8 cellular contexts compared by ENCODE assay signal in the genomic region with DNA sequence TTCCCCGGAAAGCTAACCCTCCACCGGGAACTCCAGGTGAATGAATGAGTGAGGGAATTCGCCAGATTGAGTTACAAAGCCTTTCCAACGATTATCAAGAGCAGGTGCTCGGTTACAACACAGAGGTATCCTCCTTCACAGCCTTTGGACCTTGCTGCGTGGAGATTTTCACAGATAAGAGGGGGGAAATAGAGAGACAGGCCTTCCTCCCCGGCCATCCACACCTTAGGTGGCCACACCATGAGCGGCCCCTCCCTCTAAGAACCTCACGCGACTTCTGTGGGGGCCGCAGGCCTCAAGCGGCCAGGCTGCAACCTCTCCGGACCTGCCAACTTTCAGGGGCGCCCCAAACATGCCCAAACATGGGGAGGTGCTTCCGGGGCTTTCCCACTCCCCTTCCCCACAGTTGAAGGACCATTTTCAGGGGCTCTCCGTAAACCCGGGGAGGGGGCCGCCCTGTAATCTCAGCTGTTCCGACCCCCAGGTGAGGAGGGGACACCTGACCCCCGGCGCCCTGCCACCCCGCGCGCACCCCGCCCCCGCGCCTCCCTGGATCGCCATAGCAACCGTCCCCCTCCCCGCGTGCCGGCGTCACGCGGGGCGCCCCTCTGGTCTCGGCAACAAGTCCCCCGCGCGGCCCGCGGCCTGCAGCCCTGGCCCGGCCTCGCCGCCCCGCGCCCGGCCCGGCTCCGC. TPM values are rescaled to one million over a fixed set of nuclear protein-coding genes. Genes with fewer than 3 reads are reported as not detected.
DNase-seq lines count a peak whose midpoint lies in the region; ATAC-seq and TF ChIP-seq lines count a peak whose summit lies in the region.

No MANE protein-coding gene starts in this region.

- H3K36me3 ChIP-seq in Caco-2 (ENCODE audit: control insufficient read depth, insufficient read depth, low read length) (no peaks in the 10 kb centered on the region), HUES48 (ENCODE audit: control insufficient read depth, insufficient read depth, low read length) (no peaks in the 10 kb centered on the region)

- 0 out of 2 replicates have a peak overlapping the region, but pooled peaks have one; percentile 16 for H3K9ac ChIP-seq in HUES48 (ENCODE audit: low read depth, low read length)

- peak overlapping the region; percentile 14 for H3K27ac Mint-ChIP-seq in Caco-2 (ENCODE audit: unreplicated experiment)
- H3K27ac Mint-ChIP-seq in activated CD4-positive, alpha-beta memory T cell treated with anti-CD3 and anti-CD28 coated beads, Interleukin-2, amount 10 ng/mL, durations not matched to agents 7 days and 5 days, result peak overlapping the region; percentile 38
- peak overlapping the region; percentile 73 for H3K27ac Mint-ChIP-seq in osteocyte (ENCODE audit: unreplicated experiment)

- H3K27ac ChIP-seq in HUES48 (ENCODE audit: low read depth, low read length), result peak overlapping the region; percentile 72

- no peaks in the 10 kb centered on the region for H3K9me3 Mint-ChIP-seq in Caco-2 (ENCODE audit: unreplicated experiment)
- no peaks in the 10 kb centered on the region for H3K9me3 Mint-ChIP-seq in activated CD4-positive, alpha-beta memory T cell treated with anti-CD3 and anti-CD28 coated beads, Interleukin-2, amount 10 ng/mL, durations not matched to agents 7 days and 5 days
- H3K9me3 Mint-ChIP-seq in osteocyte (ENCODE audit: unreplicated experiment), result peaks cover 4% of the 10 kb centered on the region

- H3K4me1 Mint-ChIP-seq in Caco-2 (ENCODE audit: low read depth, unreplicated experiment), result peaks cover 43% of the 10 kb centered on the region
- H3K4me1 Mint-ChIP-seq in activated CD4-positive, alpha-beta memory T cell treated with anti-CD3 and anti-CD28 coated beads, Interleukin-2, amount 10 ng/mL, durations not matched to agents 7 days and 5 days, result peaks cover 34% of the 10 kb centered on the region
- H3K4me1 Mint-ChIP-seq in osteocyte (ENCODE audit: unreplicated experiment), result peaks cover 35% of the 10 kb centered on the region

- DNase-seq in Caco-2 (peak; percentile 38 to 66), fibroblast of mammary gland (ENCODE audit: low read depth) (no peak), osteocyte (ENCODE audit: extremely low spot score, unreplicated experiment) (no peak), NCI-H187 treated with DMSO at 0.1 percent for 48 hours (lab: John Stamatoyannopoulos, UW) (no peak), HuH-7 (ENCODE audit: low spot score) (no peak)
- no peak for DNase-seq in activated CD4-positive, alpha-beta memory T cell treated with anti-CD3 and anti-CD28 coated beads, Interleukin-2, amount 10 ng/mL, durations not matched to agents 7 days and 5 days

- intact Hi-C loops in Caco-2 (cut with micrococcal nuclease; ENCODE audit: unreplicated experiment), result loop anchor here (5.0 kb wide), 1 partner anchor 67 kb away; no protein-coding TSS in a partner anchor

- TF ChIP-seq CTCF in Caco-2 (IDR thresholded peaks at IDR 0.05; ENCODE audit: insufficient read depth in 1 of 2, low read depth in 1 of 2, low read length in 1 of 2, severe bottlenecking in 1 of 2, unreplicated experiment in 1 of 2) (no peak), fibroblast of mammary gland (conservative IDR thresholded peaks at IDR 0.05; ENCODE audit: control insufficient read depth, insufficient read depth, low read depth, low read length) (no peak), osteocyte (IDR thresholded peaks at IDR 0.05) (no peak)

- BruUV-seq in Caco-2 (replicated peaks; lab: Mats Ljungman, UMichigan), result no TSS peak

- CTCF ChIA-PET in Caco-2 (lab: Charles Lee), result no interaction called here
- CTCF ChIA-PET in activated CD4-positive, alpha-beta memory T cell treated with anti-CD3 and anti-CD28 coated beads, Interleukin-2, amount 10 ng/mL, durations not matched to agents 7 days and 5 days (lab: Charles Lee), result no interaction called here

- H3K4me3 Mint-ChIP-seq in Caco-2 (ENCODE audit: unreplicated experiment), result peak overlapping the region; percentile 87
- H3K4me3 Mint-ChIP-seq in activated CD4-positive, alpha-beta memory T cell treated with anti-CD3 and anti-CD28 coated beads, Interleukin-2, amount 10 ng/mL, durations not matched to agents 7 days and 5 days, result peak overlapping the region; percentile 74
- peak overlapping the region; percentile 73 for H3K4me3 Mint-ChIP-seq in osteocyte (ENCODE audit: unreplicated experiment)

- peaks cover 21% of the 10 kb centered on the region for H3K36me3 Mint-ChIP-seq in Caco-2 (ENCODE audit: insufficient read depth, unreplicated experiment)
- H3K36me3 Mint-ChIP-seq in activated CD4-positive, alpha-beta memory T cell treated with anti-CD3 and anti-CD28 coated beads, Interleukin-2, amount 10 ng/mL, durations not matched to agents 7 days and 5 days (ENCODE audit: low read depth), result peaks cover 6% of the 10 kb centered on the region
- no peaks in the 10 kb centered on the region for H3K36me3 Mint-ChIP-seq in osteocyte (ENCODE audit: unreplicated experiment)

- POLR2A ChIA-PET in Caco-2 (lab: Charles Lee), result no interaction called here
- POLR2A ChIA-PET in activated CD4-positive, alpha-beta memory T cell treated with anti-CD3 and anti-CD28 coated beads, Interleukin-2, amount 10 ng/mL, durations not matched to agents 7 days and 5 days (lab: Charles Lee), result no interaction called here

- H3K27me3 Mint-ChIP-seq in Caco-2 (ENCODE audit: insufficient read depth, unreplicated experiment), result no peaks in the 10 kb centered on the region
- H3K27me3 Mint-ChIP-seq in activated CD4-positive, alpha-beta memory T cell treated with anti-CD3 and anti-CD28 coated beads, Interleukin-2, amount 10 ng/mL, durations not matched to agents 7 days and 5 days, result peaks cover 7% of the 10 kb centered on the region
- peaks cover 18% of the 10 kb centered on the region for H3K27me3 Mint-ChIP-seq in osteocyte (ENCODE audit: unreplicated experiment)

- H3K4me1 ChIP-seq in Caco-2 (peaks cover 56% of the 10 kb centered on the region), HUES48 (ENCODE audit: control insufficient read depth, insufficient read depth, low read length) (peaks cover 43% of the 10 kb centered on the region)

- ATAC-seq in GM19452 (IDR thresholded peaks at IDR 0.05; ENCODE audit: unreplicated experiment), result peak; percentile 16

- no peaks in the 10 kb centered on the region for H3K9me3 ChIP-seq in Caco-2
- H3K9me3 ChIP-seq in HUES48 (ENCODE audit: control insufficient read depth, insufficient read depth, low read length), result no peaks in the 10 kb centered on the region

- peak overlapping the region; percentile 68 for H3K4me3 ChIP-seq in Caco-2 (ENCODE audit: low read depth, low read length)
- peak overlapping the region; percentile 79 for H3K4me3 ChIP-seq in HUES48 (ENCODE audit: low read depth, low read length)
- peak overlapping the region; percentile 67 for H3K4me3 ChIP-seq in fibroblast of mammary gland (ENCODE audit: control insufficient read depth, low read depth, low read length)

- H3K27me3 ChIP-seq in Caco-2 (replicated peaks; ENCODE audit: control insufficient read depth, insufficient read depth, low read length), result no peaks in the 10 kb centered on the region
- H3K27me3 ChIP-seq in HUES48 (ENCODE audit: control insufficient read depth, insufficient read depth, low read length), result no peaks in the 10 kb centered on the region

RNA-seq across cellular contexts. Expression of a gene that starts 0.6 kb away (rescaled TPM):
- total RNA-seq in Caco-2 (2022), result 34.3 and 41.6 TPM in 2 replicates
- total RNA-seq in activated CD4-positive, alpha-beta memory T cell treated with anti-CD3 and anti-CD28 coated beads, Interleukin-2, amount 10 ng/mL, durations not matched to agents 7 days and 5 days, result 10 to 100 TPM; 12.8 to 14.8 TPM
- 19.8 and 21.6 TPM in 2 replicates for total RNA-seq in osteocyte

Comparison
In these comparisons a context has a peak if more than half of its experiments do, and no peak if none do; other contexts are left out.
1. DNase-seq: peak in Caco-2 (2 of 2); none in activated CD4-positive, alpha-beta memory T cell treated with anti-CD3 and anti-CD28 coated beads, Interleukin-2, amount 10 ng/mL, durations not matched to agents 7 days and 5 days (single experiment), fibroblast of mammary gland (single experiment), osteocyte (single experiment), NCI-H187 treated with DMSO at 0.1 percent for 48 hours (single experiment) and HuH-7 (single experiment).
2. H3K27ac Mint-ChIP-seq: peak in every context shown above with its lines; median percentile 73 in osteocyte; 38 in activated CD4-positive, alpha-beta memory T cell treated with anti-CD3 and anti-CD28 coated beads, Interleukin-2, amount 10 ng/mL, durations not matched to agents 7 days and 5 days; 14 in Caco-2.
3. Peak in every context shown above with its lines, with median percentiles within 50 percentile points of each other: H3K4me3 ChIP-seq and H3K4me3 Mint-ChIP-seq.